ENCODE assay signal across 17 cellular contexts in the genomic region with DNA sequence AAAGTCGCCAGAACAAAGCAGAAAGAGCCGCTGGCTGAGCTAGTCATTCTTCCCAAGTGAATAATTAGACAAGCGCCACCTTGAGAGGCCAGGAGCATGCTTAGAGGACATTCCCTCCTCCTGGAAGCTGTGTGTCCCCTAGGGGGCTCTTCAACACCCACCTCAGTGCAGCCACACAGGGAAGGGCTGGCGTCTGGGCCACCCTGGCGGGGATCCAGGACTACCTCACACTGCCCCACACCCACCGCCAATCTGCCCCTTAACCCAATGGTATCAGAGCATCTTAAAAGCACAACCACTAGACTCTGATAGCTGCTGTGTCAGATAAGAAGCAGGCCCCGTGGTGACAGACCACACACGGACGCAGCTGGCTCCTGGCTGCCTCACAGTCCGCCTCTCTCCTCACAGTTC. TPM values are rescaled to one million over a fixed set of nuclear protein-coding genes. Genes with fewer than 3 reads are reported as not detected.
DNase-seq lines count a peak whose midpoint lies in the region; ATAC-seq, FAIRE-seq and TF ChIP-seq lines count a peak whose summit lies in the region.
"Had no signal": no experiment of that assay in that cellular context is flagged by ENCODE, and none has a peak within 500 bp of the region (broad histone marks: within the 10 kb centered on the region; RNA-seq: fewer than 3 reads in every experiment).

No MANE protein-coding gene starts in this region.

- TF ChIP-seq EP300 in H1 (IDR thresholded peaks at IDR 0.05; ENCODE audit: borderline replicate concordance in 1 of 2, low read depth in 2 of 2, low read length in 2 of 2) = no peak

- H2BK15ac ChIP-seq in H1 (ENCODE audit: low read length) = no peak overlapping the region

- no peak overlapping the region for H3K56ac ChIP-seq in H1 (replicated peaks; ENCODE audit: insufficient read length, low read depth, low read length)

- H4K5ac ChIP-seq in H1 (ENCODE audit: insufficient read length, low read depth, low read length) = no peak overlapping the region

- peak overlapping the region; percentile 61; the same call in 1 of the 2 replicates for H2BK5ac ChIP-seq in H1 (ENCODE audit: low read depth, low read length)

- FAIRE-seq in H1 (lab: Jason Lieb, UNC) = no peak
- FAIRE-seq in GM12892 (lab: Jason Lieb, UNC) = no peak
- FAIRE-seq: islet of Langerhans had no signal

- no peak overlapping the region for H4K91ac ChIP-seq in H1 (replicated peaks; ENCODE audit: insufficient read length, low read length)

- TF ChIP-seq RAD21 in H1 (IDR thresholded peaks at IDR 0.05 in 1 of 2, conservative IDR thresholded peaks at IDR 0.05 in 1 of 2; ENCODE audit: low read depth in 2 of 2, low read length in 2 of 2) = peak in 1 of 2 experiments; percentile 25; a peak in 1 of 4 replicates

- CTCF ChIA-PET in HEK293 (lab: Yijun Ruan, JAX) (interaction anchor here (0.7 to 2.4 kb wide), 2 partner anchors 70 to 77 kb away, joined by 4 to 20 read pairs; no protein-coding TSS in a partner anchor), H1 (lab: Charles Lee; ENCODE audit: partially characterized antibody) (interaction anchor here (0.6 to 2.9 kb wide), 16 partner anchors 9 to 600 kb away, joined by 3 to 35 read pairs (median 4); a partner anchor contains a TSS)

- WGBS in H1 (ENCODE audit: extremely low coverage in 1 of 2, insufficient coverage in 1 of 2, insufficient read length in 1 of 2, insufficient replicate concordance in 2 of 2, low coverage in 1 of 2, low lambda C conversion rate in 2 of 2, missing lambda C conversion rate in 1 of 2), 2 experiments = 88% methylated on average over 10 of the region's 10 CpGs; no CpG with 5 or more reads in 1 of the 2 experiments

- no peaks in the 10 kb centered on the region for H3K23me2 ChIP-seq in H1 (ENCODE audit: low read depth, low read length)

- H2AK5ac ChIP-seq in H1 (ENCODE audit: low read depth, low read length) = no peak overlapping the region

- no peaks in the 10 kb centered on the region for H3K9me3 ChIP-seq in HEK293 (ENCODE audit: control insufficient read depth, insufficient read depth, low read depth, low read length)
- no peaks in the 10 kb centered on the region for H3K9me3 ChIP-seq in H1 (ENCODE audit: insufficient read depth in 2 of 2, low read depth in 1 of 2, low read length in 1 of 2)
- H3K9me3 ChIP-seq: suprapubic skin had no signal

- H3K4me1 ChIP-seq in HEK293 (ENCODE audit: control insufficient read depth, insufficient read depth, low read length) (no peaks in the 10 kb centered on the region), H1 (replicated peaks in 1 of 4; ENCODE audit: control insufficient read depth in 3 of 4, insufficient read depth in 4 of 4, low read length in 3 of 4) (peaks cover 0 to 6% (median under 1%) of the 10 kb centered on the region in 4 experiments; a peak in 3 of 7 replicates)
- H3K4me1 ChIP-seq: suprapubic skin had no signal

- no peak overlapping the region for H4K8ac ChIP-seq in H1 (ENCODE audit: extremely low read depth, insufficient read depth, low read length)

- no peak overlapping the region for H2BK120ac ChIP-seq in H1 (replicated peaks; ENCODE audit: low read depth, low read length)

- no peaks in the 10 kb centered on the region for H3K27me3 ChIP-seq in H1 (replicated peaks in 1 of 4; ENCODE audit: control insufficient read depth in 3 of 4, extremely low read depth in 1 of 4, insufficient read depth in 3 of 4, low read length in 3 of 4)
- H3K27me3 ChIP-seq: suprapubic skin had no signal

- TF ChIP-seq POLR2A in H1 (IDR thresholded peaks at IDR 0.05; ENCODE audit: control extremely low read depth in 1 of 2, low read depth in 2 of 2, low read length in 2 of 2) (no peak), GM12892 (IDR thresholded peaks at IDR 0.05; ENCODE audit: low read depth, low read length) (no peak)

- H3K9ac ChIP-seq in H1 (replicated peaks in 1 of 4; ENCODE audit: extremely low read depth in 1 of 4, low read depth in 3 of 4, low read length in 3 of 4) = no peak overlapping the region
- H3K9ac ChIP-seq: KMS-11 had no signal

- no peak overlapping the region for H2AFZ ChIP-seq in H1 (ENCODE audit: low read length)

- no peak overlapping the region for H3K27ac ChIP-seq in HEK293 (ENCODE audit: extremely low read depth, low read depth, low read length)
- 0 out of 2 replicates have a peak overlapping the region, but pooled peaks have one; percentile 16 for H3K27ac ChIP-seq in H1 (ENCODE audit: low read depth, low read length)
- H3K27ac ChIP-seq: 22Rv1, KMS-11, suprapubic skin had no signal

- no peak overlapping the region for H3K18ac ChIP-seq in H1 (ENCODE audit: extremely low read depth, low read length)

- no peak overlapping the region for H3K14ac ChIP-seq in H1 (ENCODE audit: insufficient read length)

- no peaks in the 10 kb centered on the region for H3K79me2 ChIP-seq in H1 (ENCODE audit: control insufficient read depth in 1 of 2, insufficient read depth in 2 of 2, low read length in 2 of 2)

- no peaks in the 10 kb centered on the region for H3K79me1 ChIP-seq in H1 (ENCODE audit: low read depth, low read length)

- H3K4ac ChIP-seq in H1 (replicated peaks; ENCODE audit: insufficient read length, low read depth, low read length) = no peak overlapping the region

- peaks cover 0 to 1% of the 10 kb centered on the region in 2 experiments for H4K20me1 ChIP-seq in H1 (replicated peaks in 1 of 2; ENCODE audit: control insufficient read depth in 1 of 2, insufficient read depth in 2 of 2, low read length in 2 of 2)

- H3K4me3 ChIP-seq in HEK293 (ENCODE audit: low read depth, low read length) (no peak overlapping the region), H1 (ENCODE audit: extremely low read depth in 1 of 4, insufficient read depth in 2 of 4, low read depth in 3 of 4, low read length in 4 of 4) (no peak overlapping the region)
- H3K4me3 ChIP-seq: suprapubic skin had no signal

- DNase-seq in DMS 273 (lab: John Stamatoyannopoulos, UW; ENCODE audit: unreplicated experiment) (peak; percentile 23), DMS 273 treated with DMSO at 0.1 percent for 48 hours (lab: John Stamatoyannopoulos, UW) (no peak), H1 (ENCODE audit: low read depth in 1 of 2, low spot score in 2 of 2) (no peak), mucosa of gallbladder (ENCODE audit: low spot score) (peak; percentile 41), GM12892 (ENCODE audit: insufficient read length) (no peak)
- no peak for DNase-seq in activated effector memory CD4-positive, alpha-beta T cell treated with anti-CD3 and anti-CD28 coated beads, Interleukin-2, amount 50 U/mL, for 16 hours
- DNase-seq: activated CD4-positive, alpha-beta T cell treated with anti-CD3 and anti-CD28 coated beads, Interleukin-2, amount 50 U/mL, for 1 hour; CD4-positive, alpha-beta T cell; natural killer cell; NCI-H1930; T-helper 2 cell had no signal

- ATAC-seq in HG03135 (IDR thresholded peaks at IDR 0.05; ENCODE audit: unreplicated experiment) = no peak
- ATAC-seq: natural killer cell had no signal

- no peak overlapping the region for H3K23ac ChIP-seq in H1 (ENCODE audit: insufficient read length)

- H3K36me3 ChIP-seq in HEK293 (ENCODE audit: control insufficient read depth in 2 of 2, insufficient read depth in 1 of 2, low read length in 2 of 2) (peaks cover 35 to 64% of the 10 kb centered on the region in 2 experiments), H1 (ENCODE audit: control insufficient read depth in 2 of 4, insufficient read depth in 4 of 4, low read length in 3 of 4) (peaks cover 10 to 54% (median 35%) of the 10 kb centered on the region in 4 experiments)

- H2BK20ac ChIP-seq in H1 (ENCODE audit: low read length) = no peak overlapping the region

- no peak overlapping the region; the same call in 1 of the 2 replicates for H2BK12ac ChIP-seq in H1 (ENCODE audit: low read depth, low read length)

- no peak overlapping the region for H3K4me2 ChIP-seq in H1 (ENCODE audit: insufficient read depth in 1 of 2, low read depth in 2 of 2, low read length in 2 of 2)
- H3K4me2 ChIP-seq: KMS-11 had no signal

- POLR2A ChIA-PET in HEK293 (lab: Yijun Ruan, JAX) (interaction anchor here (1.1 kb wide), 2 partner anchors 34 to 1147 kb away, joined by 3 to 4 read pairs; a partner anchor contains a TSS), H1 (lab: Charles Lee; ENCODE audit: partially characterized antibody) (interaction anchor here (0.7 to 1.6 kb wide), 8 partner anchors 8 to 85 kb away, joined by 3 to 5 read pairs (median 3); a partner anchor contains a TSS)

- TF ChIP-seq CTCF in HEK293 (tag by site-specific recombination; IDR thresholded peaks at IDR 0.05) (no peak), H1 (IDR thresholded peaks at IDR 0.05; ENCODE audit: control extremely low read depth in 1 of 3, insufficient read depth in 1 of 3, low read depth in 1 of 3, low read length in 3 of 3) (peak; percentile 27 to 53 (median 46))

TF ChIP-seq in HEK293, 187 proteins besides CTCF, POLR2A, EP300 and RAD21:
- TF ChIP-seq ZIC2 (tag by site-specific recombination; IDR thresholded peaks at IDR 0.05) (peak; percentile 24; the same call in 1 of the 2 replicates), SP3 (tag by site-specific recombination; IDR thresholded peaks at IDR 0.05) (no peak)

TF ChIP-seq in H1, 55 proteins besides CTCF, POLR2A, EP300 and RAD21 (continues in another document):
- TF ChIP-seq EGR1 (IDR thresholded peaks at IDR 0.05; ENCODE audit: borderline replicate concordance, low read depth, low read length) = no peak
- no peak for TF ChIP-seq SUZ12 (IDR thresholded peaks at IDR 0.05; ENCODE audit: low read length)
- no peak for TF ChIP-seq HDAC6 (IDR thresholded peaks at IDR 0.05; ENCODE audit: low read depth, low read length)

RNA-seq across cellular contexts. Expression of a gene that starts 24.9 kb away (rescaled TPM):
- total RNA-seq in H1 (2021; fragmentation: NEBNext Ultra II Directional; extraction: Animal tissue kit (Norgen Biotek cat#: 25700)) = 46.6 and 47.4 TPM in 2 replicates
- polyA plus RNA-seq in H1 (2011; rRNA removed) = 17.0 and 20.1 TPM in 2 replicates
- polyA plus RNA-seq in H1 (2011; cell fraction: cytosol; rRNA removed) = 21.6 TPM
- polyA plus RNA-seq in H1 (2011; cell fraction: nucleus; rRNA removed) = 32.4 TPM
- polyA plus RNA-seq in H1 (2012, experiment 1 of 2) = 21.8 to 32.6 TPM (median 26.8 TPM) in 4 replicates
- polyA plus RNA-seq in H1 (2012, experiment 2 of 2) = 17.2 TPM
- 41.3 TPM for polyA plus RNA-seq in H1 (2013, experiment 1 of 2)
- 37.5 TPM for polyA plus RNA-seq in H1 (2013, experiment 2 of 2)
- 22.4 and 28.7 TPM in 2 replicates for polyA minus RNA-seq in H1 (2011; rRNA and poly(A)+ RNA removed)
- polyA minus RNA-seq in H1 (2011; cell fraction: cytosol; rRNA and poly(A)+ RNA removed) = 16.2 TPM
- polyA minus RNA-seq in H1 (2011; cell fraction: nucleus; rRNA and poly(A)+ RNA removed) = 32.6 TPM
- total RNA-seq in mucosa of gallbladder = 25.1 TPM
- polyA plus RNA-seq in GM12892 (2012; ENCODE audit: missing spikeins) = 14.1 TPM

RNA-seq across cellular contexts. Expression of a gene that starts 34.4 kb away (rescaled TPM):
- total RNA-seq in H1 (2021; fragmentation: NEBNext Ultra II Directional; extraction: Animal tissue kit (Norgen Biotek cat#: 25700)) = 1.8 and 2.3 TPM in 2 replicates
- 207 and 234 TPM in 2 replicates for polyA plus RNA-seq in H1 (2011; rRNA removed)
- polyA plus RNA-seq in H1 (2011; cell fraction: cytosol; rRNA removed) = 156 TPM
- polyA plus RNA-seq in H1 (2011; cell fraction: nucleus; rRNA removed) = 119 TPM
- polyA plus RNA-seq in H1 (2012, experiment 1 of 2) = 81.4 to 99.0 TPM (median 90.3 TPM) in 4 replicates
- polyA plus RNA-seq in H1 (2012, experiment 2 of 2) = 91.1 TPM
- 59.7 TPM for polyA plus RNA-seq in H1 (2013, experiment 1 of 2)
- polyA plus RNA-seq in H1 (2013, experiment 2 of 2) = 59.1 TPM
- polyA minus RNA-seq in H1 (2011; rRNA and poly(A)+ RNA removed) = 22.3 and 26.0 TPM in 2 replicates
- 56.2 TPM for polyA minus RNA-seq in H1 (2011; cell fraction: cytosol; rRNA and poly(A)+ RNA removed)
- 38.7 TPM for polyA minus RNA-seq in H1 (2011; cell fraction: nucleus; rRNA and poly(A)+ RNA removed)
- total RNA-seq in mucosa of gallbladder = 133 TPM
- polyA plus RNA-seq in GM12892 (2012; ENCODE audit: missing spikeins) = 29.7 TPM

Comparison
In these comparisons a context has a peak if more than half of its experiments do, and no peak if none do; other contexts are left out.
1. DNase-seq: peak in DMS 273 (single experiment) and mucosa of gallbladder (single experiment); none in DMS 273 treated with DMSO at 0.1 percent for 48 hours (single experiment), H1 (0 of 2), GM12892 (single experiment) and activated effector memory CD4-positive, alpha-beta T cell treated with anti-CD3 and anti-CD28 coated beads, Interleukin-2, amount 50 U/mL, for 16 hours (single experiment).
2. RNA of a gene that starts 34.4 kb away (total RNA-seq): 133 TPM in mucosa of gallbladder (single experiment); 1.8 to 2.3 TPM in H1; every median in the first group is over 10 times any median in the second.